Comparison of ENCODE assay signal across 27 cellular contexts in genomic region chrX:133523526-133523925, GRCh38.
"Had no signal": no experiment of that assay in that cellular context is flagged by ENCODE, and none has a peak within 500 bp of the region (broad histone marks: within the 10 kb centered on the region; RNA-seq: fewer than 3 reads in every experiment).

No MANE protein-coding gene starts in this region.

- H3K4me3 Mint-ChIP-seq: mesothelial cell of epicardium; naive B cell; natural killer cell treated with Interleukin-12 subunit alpha and Interleukin-12 subunit beta and Interleukin-15 and Interleukin-18, amount 100 ng/mL, for 72 hours; stimulated activated memory B cell treated with anti-CD40 and anti-IgM and Interleukin-4, amounts not matched to agents 10 μg/mL and 1 μg/mL and 100 μg/mL, for 72 hours had no signal

- H3K36me3 Mint-ChIP-seq: mesothelial cell of epicardium; naive B cell; natural killer cell treated with Interleukin-12 subunit alpha and Interleukin-12 subunit beta and Interleukin-15 and Interleukin-18, amount 100 ng/mL, for 72 hours; stimulated activated memory B cell treated with anti-CD40 and anti-IgM and Interleukin-4, amounts not matched to agents 10 μg/mL and 1 μg/mL and 100 μg/mL, for 72 hours had no signal

- H3K36me3 ChIP-seq: colonic mucosa, prostate gland, spleen, tibial nerve, upper lobe of left lung had no signal

- H3K4me1 Mint-ChIP-seq: naive B cell; stimulated activated memory B cell treated with anti-CD40 and anti-IgM and Interleukin-4, amounts not matched to agents 10 μg/mL and 1 μg/mL and 100 μg/mL, for 72 hours had no signal

- H3K4me1 ChIP-seq: colonic mucosa, prostate gland, spleen, testis, tibial nerve, upper lobe of left lung had no signal

- H3K27ac ChIP-seq: colonic mucosa, prostate gland, spleen, testis, tibial nerve, upper lobe of left lung had no signal

- DNase-seq: colonic mucosa; dermis blood vessel endothelial cell; effector memory CD4-positive, alpha-beta T cell; head of caudate nucleus; kidney; mesenchymal stem cell; mucosa of descending colon; naive B cell; nucleus accumbens; spleen; stimulated activated CD4-positive, alpha-beta T cell treated with anti-CD3 and anti-CD28 coated beads, Interleukin-4, amount 100 ng/mL, for 4 hours; stimulated activated naive CD8-positive, alpha-beta T cell treated with anti-CD3 and anti-CD28 coated beads, Interleukin-15, Interleukin-2, amounts not matched to agents 100 U/mL and 50 U/mL, for 24 hours; substantia nigra; testis had no signal

- H3K27ac Mint-ChIP-seq: natural killer cell treated with Interleukin-12 subunit alpha and Interleukin-12 subunit beta and Interleukin-15 and Interleukin-18, amount 100 ng/mL, for 72 hours; stimulated activated memory B cell treated with anti-CD40 and anti-IgM and Interleukin-4, amounts not matched to agents 10 μg/mL and 1 μg/mL and 100 μg/mL, for 72 hours had no signal

- H3K9me3 ChIP-seq: colonic mucosa, mucosa of descending colon, prostate gland, spleen, testis, tibial nerve, upper lobe of left lung had no signal

- H3K9me3 Mint-ChIP-seq: mesothelial cell of epicardium; natural killer cell treated with Interleukin-12 subunit alpha and Interleukin-12 subunit beta and Interleukin-15 and Interleukin-18, amount 100 ng/mL, for 72 hours; stimulated activated memory B cell treated with anti-CD40 and anti-IgM and Interleukin-4, amounts not matched to agents 10 μg/mL and 1 μg/mL and 100 μg/mL, for 72 hours had no signal

- H3K27me3 ChIP-seq: spleen, testis, tibial nerve, upper lobe of left lung had no signal

- ATAC-seq: left lobe of liver; mucosa of descending colon; right cardiac atrium; stimulated activated memory B cell treated with anti-CD40 and anti-IgM and Interleukin-4, amounts not matched to agents 10 μg/mL and 1 μg/mL and 100 μg/mL, for 72 hours; stimulated activated naive CD8-positive, alpha-beta T cell treated with anti-CD3 and anti-CD28 coated beads, Interleukin-15, Interleukin-2, amounts not matched to agents 100 U/mL and 50 U/mL, for 24 hours had no signal

- H3K4me3 ChIP-seq: colonic mucosa, lung, mucosa of descending colon, prostate gland, skin epidermis, spleen, testis, tibial nerve, upper lobe of left lung had no signal

- H3K27me3 Mint-ChIP-seq: naive B cell; stimulated activated memory B cell treated with anti-CD40 and anti-IgM and Interleukin-4, amounts not matched to agents 10 μg/mL and 1 μg/mL and 100 μg/mL, for 72 hours had no signal

- FAIRE-seq: endometrium, frontal cortex, kidney, urothelium cell line had no signal
